ENCODE assay signal across 22 cellular contexts in the genomic region with DNA sequence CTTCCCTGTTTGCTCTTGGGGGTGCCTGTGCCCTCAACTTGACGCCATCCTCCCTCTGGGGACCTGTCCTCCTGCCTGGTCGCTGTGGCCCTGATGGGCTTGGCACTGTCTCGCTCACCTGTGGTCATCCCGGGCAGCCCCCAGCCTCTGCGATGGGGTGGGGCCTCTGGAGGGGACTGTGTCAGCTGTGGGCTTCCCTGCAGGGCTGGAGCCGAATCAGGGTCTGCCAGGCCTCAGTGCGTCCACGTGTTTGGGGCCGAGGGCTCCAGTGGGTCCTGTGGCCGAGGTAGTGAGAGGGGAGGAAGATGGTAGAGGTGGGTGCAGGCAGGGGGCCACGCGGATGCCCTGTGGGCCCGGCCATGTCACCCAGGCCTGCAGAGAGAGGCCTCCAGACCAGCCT. TPM values are rescaled to one million over a fixed set of nuclear protein-coding genes. Genes with fewer than 3 reads are reported as not detected.
A peak's percentile ranks its signal among the peaks of the same experiment; 100 is the strongest.
DNase-seq lines count a peak whose midpoint lies in the region; ATAC-seq, FAIRE-seq and TF ChIP-seq lines count a peak whose summit lies in the region.
"Had no signal": no experiment of that assay in that cellular context is flagged by ENCODE, and none has a peak within 500 bp of the region (broad histone marks: within the 10 kb centered on the region; RNA-seq: fewer than 3 reads in every experiment).

No MANE protein-coding gene starts in this region.

- no peak for FAIRE-seq in HepG2 (lab: Jason Lieb, UNC)
- FAIRE-seq: A549, D721Med, GM12892, GM18507 had no signal

- TF ChIP-seq RAD21 in HepG2 (CRISPR knock-in tag; IDR thresholded peaks at IDR 0.05), result no peak

- H3K18ac ChIP-seq in mesenchymal stem cell (ENCODE audit: low read depth in 1 of 2, low read length in 2 of 2), result no peak overlapping the region

- WGBS in HepG2 (ENCODE audit: low lambda C conversion rate), result 100% methylated on average over 3 of the region's 13 CpGs
- 73% methylated on average over 3 of the region's 13 CpGs for WGBS in right lobe of liver (ENCODE audit: insufficient coverage, low coverage, low lambda C conversion rate, missing lambda C conversion rate)
- 94% methylated on average over 12 of the region's 13 CpGs for WGBS in mesenchymal stem cell

- H3K27me3 ChIP-seq in HepG2 (ENCODE audit: control insufficient read depth in 1 of 2, insufficient read depth in 2 of 2, low read length in 2 of 2), result no peaks in the 10 kb centered on the region
- H3K27me3 ChIP-seq in right lobe of liver, result no peaks in the 10 kb centered on the region
- H3K27me3 ChIP-seq in mesenchymal stem cell (ENCODE audit: control insufficient read depth in 1 of 2, insufficient read depth in 1 of 2, low read length in 2 of 2), result no peaks in the 10 kb centered on the region

- H3K36me3 ChIP-seq in HepG2 (replicated peaks in 1 of 2; ENCODE audit: control insufficient read depth in 1 of 2, insufficient read depth in 2 of 2, low read length in 2 of 2) (peaks cover 0 to 1% of the 10 kb centered on the region in 2 experiments; a peak in 1 of 5 replicates), right lobe of liver (no peaks in the 10 kb centered on the region), mesenchymal stem cell (ENCODE audit: control insufficient read depth in 1 of 2, insufficient read depth in 2 of 2, low read depth in 1 of 2, low read length in 2 of 2) (peaks cover 26 to 80% of the 10 kb centered on the region in 2 experiments)

- H4K91ac ChIP-seq in mesenchymal stem cell (ENCODE audit: low read length), result no peak overlapping the region

- H2BK5ac ChIP-seq in mesenchymal stem cell (ENCODE audit: low read depth, low read length, poor library complexity, severe bottlenecking), result no peak overlapping the region

- H3K4me3 ChIP-seq in HepG2 (replicated peaks in 1 of 3; ENCODE audit: insufficient read depth in 1 of 3, low read depth in 2 of 3, low read length in 3 of 3) (no peak overlapping the region), right lobe of liver (no peak overlapping the region), mesenchymal stem cell (ENCODE audit: insufficient read depth in 1 of 2, low read depth in 1 of 2, low read length in 2 of 2) (no peak overlapping the region)
- H3K4me3 ChIP-seq: A549, GM23248 had no signal

- no peak overlapping the region for H2BK120ac ChIP-seq in mesenchymal stem cell (ENCODE audit: low read depth, low read length)

- in situ Hi-C loops in HepG2 (cut with HindIII; ENCODE audit: extremely low pct_ligation_motif_present, low pct_unique_long_range_greater_than_20kb), result no loop called here

- TF ChIP-seq EP300 in HepG2 (IDR thresholded peaks at IDR 0.05; ENCODE audit: low read depth in 2 of 2, low read length in 2 of 2) (no peak), HepG2 (CRISPR knock-in tag; IDR thresholded peaks at IDR 0.05; ENCODE audit: borderline replicate concordance) (no peak)

- peak overlapping the region; percentile 32 for H4K8ac ChIP-seq in mesenchymal stem cell (ENCODE audit: low read length)

- H2BK12ac ChIP-seq in mesenchymal stem cell (ENCODE audit: low read length in 2 of 2), result no peak overlapping the region

- DNase-seq in HepG2 (ENCODE audit: low spot score) (no peak), right lobe of liver (no peak), mesenchymal stem cell (no peak), GOT3 (lab: John Stamatoyannopoulos, UW) (no peak), islet precursor cell (no peak)
- DNase-seq: C1 segment of cervical spinal cord; Caco-2; CD4-positive, CD25-positive, alpha-beta regulatory T cell; CD8-positive, alpha-beta memory T cell; DMS79; GDM1; GM23248; H7; HFFc6; IMR-90; KBM-7 had no signal

- CTCF ChIA-PET in HepG2 (lab: Yijun Ruan, JAX; ENCODE audit: low intra/inter-chr PET ratio, low total read pairs), result no interaction called here

- H4K20me1 ChIP-seq in HepG2 (ENCODE audit: insufficient read depth, low read length), result no peaks in the 10 kb centered on the region

- H3K9ac ChIP-seq in HepG2 (ENCODE audit: insufficient read depth, low read depth, low read length), result no peak overlapping the region
- H3K9ac ChIP-seq in mesenchymal stem cell (ENCODE audit: low read length), result no peak overlapping the region
- H3K9ac ChIP-seq: GM23248 had no signal

- no peak overlapping the region for H2AK5ac ChIP-seq in mesenchymal stem cell (ENCODE audit: low read length, severe bottlenecking)

- ATAC-seq in HepG2, result no peak
- no peak for ATAC-seq in right lobe of liver

- intact Hi-C loops in HepG2 (cut with micrococcal nuclease; ENCODE audit: unreplicated experiment) (no loop called here), right lobe of liver (cut with DNase I) (no loop called here)

- H3K27ac ChIP-seq in HepG2 (ENCODE audit: extremely low read length, insufficient read depth, low read length) (no peak overlapping the region), right lobe of liver (no peak overlapping the region), mesenchymal stem cell (ENCODE audit: low read length, poor library complexity, severe bottlenecking) (no peak overlapping the region)
- H3K27ac ChIP-seq: 22Rv1, A549, GM23248, HL-60 had no signal

- BruUV-seq in HepG2 (replicated peaks; lab: Mats Ljungman, UMichigan), result no TSS peak

- H3K4me1 ChIP-seq in HepG2 (ENCODE audit: insufficient read depth, low read length), result peaks cover 12% of the 10 kb centered on the region
- peaks cover 0 to 2% (median 0%) of the 10 kb centered on the region in 4 donors for H3K4me1 ChIP-seq in right lobe of liver
- peaks cover 24% of the 10 kb centered on the region for H3K4me1 ChIP-seq in mesenchymal stem cell (ENCODE audit: control insufficient read depth, insufficient read depth, low read depth, low read length)
- H3K4me1 ChIP-seq: Caco-2 had no signal

- no peak overlapping the region for H2BK15ac ChIP-seq in mesenchymal stem cell (ENCODE audit: low read depth, poor library complexity, severe bottlenecking)

- H3K4ac ChIP-seq in mesenchymal stem cell (ENCODE audit: low read depth in 1 of 2, low read length in 2 of 2), result no peak overlapping the region

- no peak for TF ChIP-seq CTCF in HepG2 (CRISPR knock-in tag; IDR thresholded peaks at IDR 0.05)
- TF ChIP-seq CTCF in right lobe of liver (IDR thresholded peaks at IDR 0.05), result no peak

- TF ChIP-seq POLR2A in HepG2 (IDR thresholded peaks at IDR 0.05; ENCODE audit: insufficient read depth in 1 of 2, low read depth in 2 of 2, low read length in 2 of 2) (no peak), right lobe of liver (IDR thresholded peaks at IDR 0.05) (no peak)

- no peaks in the 10 kb centered on the region for H3K79me2 ChIP-seq in HepG2 (ENCODE audit: insufficient read depth, low read length)

- POLR2A ChIA-PET in HepG2 (lab: Yijun Ruan, JAX), result no interaction called here

- no peaks in the 10 kb centered on the region for H3K9me3 ChIP-seq in HepG2 (ENCODE audit: low read length)
- no peaks in the 10 kb centered on the region for H3K9me3 ChIP-seq in right lobe of liver
- H3K9me3 ChIP-seq in mesenchymal stem cell (ENCODE audit: control insufficient read depth, low read length), result no peaks in the 10 kb centered on the region
- H3K9me3 ChIP-seq: A549, Caco-2 had no signal

- H2AFZ ChIP-seq in HepG2 (ENCODE audit: low read length), result no peak overlapping the region
- H2AFZ ChIP-seq in mesenchymal stem cell (ENCODE audit: low read depth, low read length), result no peak overlapping the region
- H2AFZ ChIP-seq: GM23248 had no signal

- H3K79me1 ChIP-seq in mesenchymal stem cell (replicated peaks; ENCODE audit: low read length, poor library complexity, severe bottlenecking), result peaks cover 34% of the 10 kb centered on the region

- H3K14ac ChIP-seq in mesenchymal stem cell (ENCODE audit: low read length in 2 of 2), result no peak overlapping the region

- H3K4me2 ChIP-seq in HepG2 (ENCODE audit: low read depth, low read length), result no peak overlapping the region
- no peak overlapping the region for H3K4me2 ChIP-seq in mesenchymal stem cell (ENCODE audit: low read length, poor library complexity, severe bottlenecking)
- H3K4me2 ChIP-seq: A549 had no signal

- no peak overlapping the region for H3K23ac ChIP-seq in mesenchymal stem cell (ENCODE audit: low read length in 2 of 2)

RNA-seq across cellular contexts. Expression of a gene that starts 8.0 kb away (rescaled TPM):
- total RNA-seq in HepG2 (2016; rRNA removed; fragmentation: Illumina TruSeq; extraction: Trizol), result 8.4 and 19.7 TPM in 2 replicates
- 7.5 and 10.0 TPM in 2 replicates for total RNA-seq in HepG2 (2016; cell fraction: cytosol; rRNA removed; fragmentation: Illumina TruSeq; extraction: Trizol; ENCODE audit: low read depth)
- total RNA-seq in HepG2 (2016; cell fraction: insoluble cytoplasmic fraction; rRNA removed; fragmentation: Illumina TruSeq; extraction: Trizol), result 7.4 and 18.9 TPM in 2 replicates
- 13.0 and 18.2 TPM in 2 replicates for total RNA-seq in HepG2 (2016; cell fraction: membrane; rRNA removed; fragmentation: Illumina TruSeq; extraction: Trizol)
- 16.8 and 19.0 TPM in 2 replicates for total RNA-seq in HepG2 (2016; cell fraction: nucleus; rRNA removed; fragmentation: Illumina TruSeq; extraction: Trizol)
- 7.7 and 13.6 TPM in 2 replicates for polyA plus RNA-seq in HepG2 (2011; rRNA removed)
- 7.2 and 11.6 TPM in 2 replicates for polyA plus RNA-seq in HepG2 (2011; cell fraction: cytosol; rRNA removed)
- polyA plus RNA-seq in HepG2 (2011; cell fraction: nucleus; rRNA removed), result 70.8 and 80.2 TPM in 2 replicates
- polyA plus RNA-seq in HepG2 (2012), result 6.7 and 8.5 TPM in 2 replicates
- 6.3 and 7.2 TPM in 2 replicates for polyA plus RNA-seq in HepG2 (2016; cell fraction: cytosol; fragmentation: Illumina TruSeq; extraction: Trizol; ENCODE audit: low read depth)
- polyA plus RNA-seq in HepG2 (2016; cell fraction: insoluble cytoplasmic fraction; fragmentation: Illumina TruSeq; extraction: Trizol; ENCODE audit: low read depth), result 6.9 and 8.3 TPM in 2 replicates
- polyA plus RNA-seq in HepG2 (2016; cell fraction: membrane; fragmentation: Illumina TruSeq; extraction: Trizol; ENCODE audit: low read depth), result 10.4 and 10.8 TPM in 2 replicates
- polyA plus RNA-seq in HepG2 (2016; cell fraction: nucleus; fragmentation: Illumina TruSeq; extraction: Trizol; ENCODE audit: insufficient read depth, low read depth), result 31.7 and 36.7 TPM in 2 replicates
- polyA minus RNA-seq in HepG2 (2011; rRNA and poly(A)+ RNA removed; ENCODE audit: low replicate concordance), result 38.0 and 89.1 TPM in 2 replicates
- 8.1 and 11.1 TPM in 2 replicates for polyA minus RNA-seq in HepG2 (2011; cell fraction: cytosol; rRNA and poly(A)+ RNA removed)
- polyA minus RNA-seq in HepG2 (2011; cell fraction: nucleus; rRNA and poly(A)+ RNA removed), result 13.6 and 14.0 TPM in 2 replicates
- total RNA-seq in right lobe of liver, result 10 to 100 TPM; 19.5 to 32.0 (median 27.8) TPM
- 18.5 TPM for polyA plus RNA-seq in mesenchymal stem cell (2013, experiment 1 of 2)
- 17.1 TPM for polyA plus RNA-seq in mesenchymal stem cell (2013, experiment 2 of 2)

RNA-seq across cellular contexts. Expression of a gene that starts 11.0 kb away (rescaled TPM):
- total RNA-seq in HepG2 (2016; rRNA removed; fragmentation: Illumina TruSeq; extraction: Trizol), result 0.40 and 0.48 TPM in 2 replicates
- not detected in 2 replicates for total RNA-seq in HepG2 (2016; cell fraction: cytosol; rRNA removed; fragmentation: Illumina TruSeq; extraction: Trizol; ENCODE audit: low read depth)
- total RNA-seq in HepG2 (2016; cell fraction: insoluble cytoplasmic fraction; rRNA removed; fragmentation: Illumina TruSeq; extraction: Trizol), result 0.33 and 0.45 TPM in 2 replicates
- 0.10 and 0.22 TPM in 2 replicates for total RNA-seq in HepG2 (2016; cell fraction: membrane; rRNA removed; fragmentation: Illumina TruSeq; extraction: Trizol)
- total RNA-seq in HepG2 (2016; cell fraction: nucleus; rRNA removed; fragmentation: Illumina TruSeq; extraction: Trizol), result 0.22 TPM in 1 of 2 replicates, not detected in the other
- polyA plus RNA-seq in HepG2 (2011; rRNA removed), result 0.59 and 1.1 TPM in 2 replicates
- polyA plus RNA-seq in HepG2 (2011; cell fraction: cytosol; rRNA removed), result 0.71 and 1.2 TPM in 2 replicates
- polyA plus RNA-seq in HepG2 (2011; cell fraction: nucleus; rRNA removed), result 1.3 and 1.7 TPM in 2 replicates
- polyA plus RNA-seq in HepG2 (2012), result 1.4 and 1.5 TPM in 2 replicates
- polyA plus RNA-seq in HepG2 (2016; cell fraction: cytosol; fragmentation: Illumina TruSeq; extraction: Trizol; ENCODE audit: low read depth), result 0.09 TPM in 1 of 2 replicates, not detected in the other
- 0.26 TPM in 2 replicates for polyA plus RNA-seq in HepG2 (2016; cell fraction: insoluble cytoplasmic fraction; fragmentation: Illumina TruSeq; extraction: Trizol; ENCODE audit: low read depth)
- not detected in 2 replicates for polyA plus RNA-seq in HepG2 (2016; cell fraction: membrane; fragmentation: Illumina TruSeq; extraction: Trizol; ENCODE audit: low read depth)
- not detected in 2 replicates for polyA plus RNA-seq in HepG2 (2016; cell fraction: nucleus; fragmentation: Illumina TruSeq; extraction: Trizol; ENCODE audit: insufficient read depth, low read depth)
- 1.4 TPM in 1 of 2 replicates, not detected in the other for polyA minus RNA-seq in HepG2 (2011; rRNA and poly(A)+ RNA removed; ENCODE audit: low replicate concordance)
- 0.40 and 0.88 TPM in 2 replicates for polyA minus RNA-seq in HepG2 (2011; cell fraction: cytosol; rRNA and poly(A)+ RNA removed)
- 0.13 and 0.25 TPM in 2 replicates for polyA minus RNA-seq in HepG2 (2011; cell fraction: nucleus; rRNA and poly(A)+ RNA removed)
- total RNA-seq in right lobe of liver, result under 1 TPM in 5 of 6 experiments, not detected in 1; 0.12 to 0.33 (median 0.28) TPM
- polyA plus RNA-seq in mesenchymal stem cell (2013, experiment 1 of 2), result 0.62 TPM
- polyA plus RNA-seq in mesenchymal stem cell (2013, experiment 2 of 2), result 0.64 TPM
- total RNA-seq: Caco-2 had no signal

RNA-seq across cellular contexts. Expression of a gene that starts 12.1 kb away (rescaled TPM):
- total RNA-seq in HepG2 (2016; rRNA removed; fragmentation: Illumina TruSeq; extraction: Trizol) (8.2 and 11.5 TPM in 2 replicates), right lobe of liver (10 to 100 TPM in 5 of 6 experiments, 1 to 10 TPM in 1; 10.0 to 14.1 (median 12.0) TPM)
- total RNA-seq in HepG2 (2016; cell fraction: cytosol; rRNA removed; fragmentation: Illumina TruSeq; extraction: Trizol; ENCODE audit: low read depth), result 3.9 TPM in 2 replicates
- total RNA-seq in HepG2 (2016; cell fraction: insoluble cytoplasmic fraction; rRNA removed; fragmentation: Illumina TruSeq; extraction: Trizol), result 7.7 and 10.5 TPM in 2 replicates
- total RNA-seq in HepG2 (2016; cell fraction: membrane; rRNA removed; fragmentation: Illumina TruSeq; extraction: Trizol), result 9.2 and 9.7 TPM in 2 replicates
- total RNA-seq in HepG2 (2016; cell fraction: nucleus; rRNA removed; fragmentation: Illumina TruSeq; extraction: Trizol), result 6.0 and 7.3 TPM in 2 replicates
- polyA plus RNA-seq in HepG2 (2011; rRNA removed), result 7.7 and 10.6 TPM in 2 replicates
- polyA plus RNA-seq in HepG2 (2011; cell fraction: cytosol; rRNA removed), result 6.0 and 10.4 TPM in 2 replicates
- 25.9 TPM in 2 replicates for polyA plus RNA-seq in HepG2 (2011; cell fraction: nucleus; rRNA removed)
- polyA plus RNA-seq in HepG2 (2012), result 7.0 and 9.0 TPM in 2 replicates
- polyA plus RNA-seq in HepG2 (2016; cell fraction: cytosol; fragmentation: Illumina TruSeq; extraction: Trizol; ENCODE audit: low read depth), result 2.5 and 2.9 TPM in 2 replicates
- 8.9 and 11.2 TPM in 2 replicates for polyA plus RNA-seq in HepG2 (2016; cell fraction: insoluble cytoplasmic fraction; fragmentation: Illumina TruSeq; extraction: Trizol; ENCODE audit: low read depth)
- 6.5 and 6.8 TPM in 2 replicates for polyA plus RNA-seq in HepG2 (2016; cell fraction: membrane; fragmentation: Illumina TruSeq; extraction: Trizol; ENCODE audit: low read depth)
- 20.2 and 22.4 TPM in 2 replicates for polyA plus RNA-seq in HepG2 (2016; cell fraction: nucleus; fragmentation: Illumina TruSeq; extraction: Trizol; ENCODE audit: insufficient read depth, low read depth)
- 15.3 and 16.9 TPM in 2 replicates for polyA minus RNA-seq in HepG2 (2011; rRNA and poly(A)+ RNA removed; ENCODE audit: low replicate concordance)
- polyA minus RNA-seq in HepG2 (2011; cell fraction: cytosol; rRNA and poly(A)+ RNA removed), result 5.5 and 7.3 TPM in 2 replicates
- polyA minus RNA-seq in HepG2 (2011; cell fraction: nucleus; rRNA and poly(A)+ RNA removed), result 3.4 and 4.0 TPM in 2 replicates
- polyA plus RNA-seq in mesenchymal stem cell (2013, experiment 1 of 2), result 11.2 TPM
- 12.0 TPM for polyA plus RNA-seq in mesenchymal stem cell (2013, experiment 2 of 2)

RNA-seq across cellular contexts. Expression of a gene that starts 17.6 kb away (rescaled TPM):
- total RNA-seq in HepG2 (2016; rRNA removed; fragmentation: Illumina TruSeq; extraction: Trizol), result 0.07 TPM in 1 of 2 replicates, not detected in the other
- total RNA-seq in HepG2 (2016; cell fraction: cytosol; rRNA removed; fragmentation: Illumina TruSeq; extraction: Trizol; ENCODE audit: low read depth), result not detected in 2 replicates
- total RNA-seq in HepG2 (2016; cell fraction: insoluble cytoplasmic fraction; rRNA removed; fragmentation: Illumina TruSeq; extraction: Trizol), result not detected in 2 replicates
- total RNA-seq in HepG2 (2016; cell fraction: membrane; rRNA removed; fragmentation: Illumina TruSeq; extraction: Trizol), result not detected in 2 replicates
- total RNA-seq in HepG2 (2016; cell fraction: nucleus; rRNA removed; fragmentation: Illumina TruSeq; extraction: Trizol), result not detected in 2 replicates
- polyA plus RNA-seq in HepG2 (2011; rRNA removed), result 0.16 and 0.38 TPM in 2 replicates
- polyA plus RNA-seq in HepG2 (2011; cell fraction: cytosol; rRNA removed), result 0.23 and 0.28 TPM in 2 replicates
- polyA plus RNA-seq in HepG2 (2011; cell fraction: nucleus; rRNA removed), result 0.81 and 1.2 TPM in 2 replicates
- 0.63 and 0.74 TPM in 2 replicates for polyA plus RNA-seq in HepG2 (2012)
- not detected in 2 replicates for polyA plus RNA-seq in HepG2 (2016; cell fraction: cytosol; fragmentation: Illumina TruSeq; extraction: Trizol; ENCODE audit: low read depth)
- polyA plus RNA-seq in HepG2 (2016; cell fraction: insoluble cytoplasmic fraction; fragmentation: Illumina TruSeq; extraction: Trizol; ENCODE audit: low read depth), result not detected in 2 replicates
- not detected in 2 replicates for polyA plus RNA-seq in HepG2 (2016; cell fraction: membrane; fragmentation: Illumina TruSeq; extraction: Trizol; ENCODE audit: low read depth)
- not detected in 2 replicates for polyA plus RNA-seq in HepG2 (2016; cell fraction: nucleus; fragmentation: Illumina TruSeq; extraction: Trizol; ENCODE audit: insufficient read depth, low read depth)
- 0.12 TPM in 1 of 2 replicates, not detected in the other for polyA minus RNA-seq in HepG2 (2011; rRNA and poly(A)+ RNA removed; ENCODE audit: low replicate concordance)
- polyA minus RNA-seq in HepG2 (2011; cell fraction: cytosol; rRNA and poly(A)+ RNA removed), result 0.35 and 0.40 TPM in 2 replicates
- not detected in 2 replicates for polyA minus RNA-seq in HepG2 (2011; cell fraction: nucleus; rRNA and poly(A)+ RNA removed)
- not detected for total RNA-seq in right lobe of liver
- polyA plus RNA-seq in mesenchymal stem cell (2013, experiment 1 of 2), result 0.03 TPM
- polyA plus RNA-seq in mesenchymal stem cell (2013, experiment 2 of 2), result not detected
- total RNA-seq: Caco-2; CD4-positive, CD25-positive, alpha-beta regulatory T cell; CD8-positive, alpha-beta memory T cell; GM23248; HFFc6; IMR-90 had no signal
- polyA plus RNA-seq: CD4-positive, CD25-positive, alpha-beta regulatory T cell; CD8-positive, alpha-beta memory T cell; GM23248; IMR-90 had no signal

RNA-seq across cellular contexts. Expression of a gene that starts 50.3 kb away (rescaled TPM):
- 15.0 and 24.5 TPM in 2 replicates for total RNA-seq in HepG2 (2016; rRNA removed; fragmentation: Illumina TruSeq; extraction: Trizol)
- 4.2 and 4.4 TPM in 2 replicates for total RNA-seq in HepG2 (2016; cell fraction: cytosol; rRNA removed; fragmentation: Illumina TruSeq; extraction: Trizol; ENCODE audit: low read depth)
- total RNA-seq in HepG2 (2016; cell fraction: insoluble cytoplasmic fraction; rRNA removed; fragmentation: Illumina TruSeq; extraction: Trizol), result 12.6 and 24.1 TPM in 2 replicates
- total RNA-seq in HepG2 (2016; cell fraction: membrane; rRNA removed; fragmentation: Illumina TruSeq; extraction: Trizol), result 16.3 and 16.4 TPM in 2 replicates
- total RNA-seq in HepG2 (2016; cell fraction: nucleus; rRNA removed; fragmentation: Illumina TruSeq; extraction: Trizol), result 14.9 and 20.4 TPM in 2 replicates
- 14.9 and 22.2 TPM in 2 replicates for polyA plus RNA-seq in HepG2 (2011; rRNA removed)
- 11.3 and 22.6 TPM in 2 replicates for polyA plus RNA-seq in HepG2 (2011; cell fraction: cytosol; rRNA removed)
- polyA plus RNA-seq in HepG2 (2011; cell fraction: nucleus; rRNA removed), result 103 and 145 TPM in 2 replicates
- polyA plus RNA-seq in HepG2 (2012), result 17.6 and 19.5 TPM in 2 replicates
- 5.8 and 6.0 TPM in 2 replicates for polyA plus RNA-seq in HepG2 (2016; cell fraction: cytosol; fragmentation: Illumina TruSeq; extraction: Trizol; ENCODE audit: low read depth)
- 20.7 and 26.7 TPM in 2 replicates for polyA plus RNA-seq in HepG2 (2016; cell fraction: insoluble cytoplasmic fraction; fragmentation: Illumina TruSeq; extraction: Trizol; ENCODE audit: low read depth)
- polyA plus RNA-seq in HepG2 (2016; cell fraction: membrane; fragmentation: Illumina TruSeq; extraction: Trizol; ENCODE audit: low read depth), result 16.3 and 19.3 TPM in 2 replicates
- polyA plus RNA-seq in HepG2 (2016; cell fraction: nucleus; fragmentation: Illumina TruSeq; extraction: Trizol; ENCODE audit: insufficient read depth, low read depth), result 67.7 and 68.0 TPM in 2 replicates
- 22.1 and 60.1 TPM in 2 replicates for polyA minus RNA-seq in HepG2 (2011; rRNA and poly(A)+ RNA removed; ENCODE audit: low replicate concordance)
- polyA minus RNA-seq in HepG2 (2011; cell fraction: cytosol; rRNA and poly(A)+ RNA removed), result 39.5 and 41.1 TPM in 2 replicates
- 16.0 and 18.4 TPM in 2 replicates for polyA minus RNA-seq in HepG2 (2011; cell fraction: nucleus; rRNA and poly(A)+ RNA removed)
- 10 to 100 TPM; 17.3 to 34.3 (median 23.3) TPM for total RNA-seq in right lobe of liver
- polyA plus RNA-seq in mesenchymal stem cell (2013, experiment 1 of 2), result 22.1 TPM
- 19.9 TPM for polyA plus RNA-seq in mesenchymal stem cell (2013, experiment 2 of 2)
